1 cellular context compared by ENCODE assay signal in the genomic region with DNA sequence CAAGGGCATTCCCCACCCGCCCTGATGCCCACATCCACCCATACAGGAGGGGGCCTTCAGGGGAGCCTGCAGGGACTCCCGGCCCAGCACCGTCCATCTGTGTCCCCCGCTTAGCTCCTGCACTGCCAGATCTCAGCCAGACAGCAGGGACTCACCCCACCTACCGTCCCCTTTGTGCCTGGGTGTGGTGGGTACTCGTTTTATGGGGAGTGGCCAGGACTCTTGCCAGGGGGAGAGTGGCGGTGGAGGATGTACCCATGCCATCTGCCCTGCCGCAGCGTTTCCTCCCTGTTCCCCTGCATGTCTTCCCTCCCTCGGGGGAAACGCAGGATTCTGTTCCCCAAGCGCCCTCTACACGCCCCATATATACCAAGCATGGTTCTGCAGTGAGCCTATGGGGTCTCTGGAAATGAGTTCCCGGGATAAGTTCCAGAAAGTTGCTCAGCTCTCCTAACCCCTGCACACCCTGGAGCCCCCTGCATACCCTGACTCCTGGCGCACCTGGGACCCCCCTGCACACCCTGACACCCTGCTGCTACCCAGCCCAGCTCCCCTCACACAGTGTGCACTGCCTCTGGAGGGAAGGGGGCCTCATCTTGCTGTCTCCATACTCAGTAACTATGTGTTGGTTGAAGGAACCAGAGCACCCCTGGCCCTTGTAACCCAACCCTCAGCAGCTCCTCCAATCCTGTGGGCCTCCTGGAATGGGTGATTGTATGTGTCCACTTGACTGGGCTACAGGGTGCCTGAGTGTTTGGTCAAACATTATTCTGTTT.
TF ChIP-seq lines count a peak whose summit lies in the region.

No MANE protein-coding gene starts in this region.

TF ChIP-seq in SK-N-SH treated with all-trans-retinoic acid at 6 μM for 48 hours, 23 proteins besides CTCF, POLR2A, EP300 and RAD21 (continued from another document):
- TF ChIP-seq, protein P1, sequence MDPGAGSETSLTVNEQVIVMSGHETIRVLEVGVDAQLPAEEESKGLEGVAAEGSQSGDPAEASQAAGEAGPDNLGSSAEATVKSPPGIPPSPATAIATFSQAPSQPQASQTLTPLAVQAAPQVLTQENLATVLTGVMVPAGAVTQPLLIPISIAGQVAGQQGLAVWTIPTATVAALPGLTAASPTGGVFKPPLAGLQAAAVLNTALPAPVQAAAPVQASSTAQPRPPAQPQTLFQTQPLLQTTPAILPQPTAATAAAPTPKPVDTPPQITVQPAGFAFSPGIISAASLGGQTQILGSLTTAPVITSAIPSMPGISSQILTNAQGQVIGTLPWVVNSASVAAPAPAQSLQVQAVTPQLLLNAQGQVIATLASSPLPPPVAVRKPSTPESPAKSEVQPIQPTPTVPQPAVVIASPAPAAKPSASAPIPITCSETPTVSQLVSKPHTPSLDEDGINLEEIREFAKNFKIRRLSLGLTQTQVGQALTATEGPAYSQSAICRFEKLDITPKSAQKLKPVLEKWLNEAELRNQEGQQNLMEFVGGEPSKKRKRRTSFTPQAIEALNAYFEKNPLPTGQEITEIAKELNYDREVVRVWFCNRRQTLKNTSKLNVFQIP (CRISPR knock-in tag; IDR thresholded peaks at IDR 0.05; ENCODE audit: borderline replicate concordance, low read depth), result no peak
- TF ChIP-seq BACH2 (CRISPR knock-in tag; IDR thresholded peaks at IDR 0.05; ENCODE audit: borderline replicate concordance) (no peak), GLIS3 (CRISPR knock-in tag; IDR thresholded peaks at IDR 0.05) (no peak), CSDC2 (CRISPR knock-in tag; IDR thresholded peaks at IDR 0.05) (no peak), TOX (CRISPR knock-in tag; IDR thresholded peaks at IDR 0.05; ENCODE audit: borderline replicate concordance) (no peak), CSRNP3 (CRISPR knock-in tag; IDR thresholded peaks at IDR 0.05) (no peak), ZFP3 (CRISPR knock-in tag; IDR thresholded peaks at IDR 0.05) (no peak)
- TF ChIP-seq, protein P2, sequence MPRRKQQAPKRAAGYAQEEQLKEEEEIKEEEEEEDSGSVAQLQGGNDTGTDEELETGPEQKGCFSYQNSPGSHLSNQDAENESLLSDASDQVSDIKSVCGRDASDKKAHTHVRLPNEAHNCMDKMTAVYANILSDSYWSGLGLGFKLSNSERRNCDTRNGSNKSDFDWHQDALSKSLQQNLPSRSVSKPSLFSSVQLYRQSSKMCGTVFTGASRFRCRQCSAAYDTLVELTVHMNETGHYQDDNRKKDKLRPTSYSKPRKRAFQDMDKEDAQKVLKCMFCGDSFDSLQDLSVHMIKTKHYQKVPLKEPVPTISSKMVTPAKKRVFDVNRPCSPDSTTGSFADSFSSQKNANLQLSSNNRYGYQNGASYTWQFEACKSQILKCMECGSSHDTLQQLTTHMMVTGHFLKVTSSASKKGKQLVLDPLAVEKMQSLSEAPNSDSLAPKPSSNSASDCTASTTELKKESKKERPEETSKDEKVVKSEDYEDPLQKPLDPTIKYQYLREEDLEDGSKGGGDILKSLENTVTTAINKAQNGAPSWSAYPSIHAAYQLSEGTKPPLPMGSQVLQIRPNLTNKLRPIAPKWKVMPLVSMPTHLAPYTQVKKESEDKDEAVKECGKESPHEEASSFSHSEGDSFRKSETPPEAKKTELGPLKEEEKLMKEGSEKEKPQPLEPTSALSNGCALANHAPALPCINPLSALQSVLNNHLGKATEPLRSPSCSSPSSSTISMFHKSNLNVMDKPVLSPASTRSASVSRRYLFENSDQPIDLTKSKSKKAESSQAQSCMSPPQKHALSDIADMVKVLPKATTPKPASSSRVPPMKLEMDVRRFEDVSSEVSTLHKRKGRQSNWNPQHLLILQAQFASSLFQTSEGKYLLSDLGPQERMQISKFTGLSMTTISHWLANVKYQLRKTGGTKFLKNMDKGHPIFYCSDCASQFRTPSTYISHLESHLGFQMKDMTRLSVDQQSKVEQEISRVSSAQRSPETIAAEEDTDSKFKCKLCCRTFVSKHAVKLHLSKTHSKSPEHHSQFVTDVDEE (CRISPR knock-in tag; IDR thresholded peaks at IDR 0.05), result no peak
